ENCODE assay signal across 19 cellular contexts in genomic region chr1:246213947-246214346, GRCh38.
DNase-seq lines count a peak whose midpoint lies in the region; FAIRE-seq and TF ChIP-seq lines count a peak whose summit lies in the region.
"Had no signal": no experiment of that assay in that cellular context is flagged by ENCODE, and none has a peak within 500 bp of the region (broad histone marks: within the 10 kb centered on the region; RNA-seq: fewer than 3 reads in every experiment).

No MANE protein-coding gene starts in this region.

- no peaks in the 10 kb centered on the region for H3F3A ChIP-seq in smooth muscle cell (ENCODE audit: low read depth)

- no peak overlapping the region for H4K8ac ChIP-seq in mesenchymal stem cell (ENCODE audit: low read length)

- H3K9me3 ChIP-seq in mesenchymal stem cell (ENCODE audit: control insufficient read depth, low read length), result no peaks in the 10 kb centered on the region
- no peaks in the 10 kb centered on the region for H3K9me3 ChIP-seq in smooth muscle cell (replicated peaks; ENCODE audit: low read depth)
- H3K9me3 ChIP-seq: A549, BE2C, Peyer's patch, SJCRH30 had no signal

- H4K91ac ChIP-seq in mesenchymal stem cell (ENCODE audit: low read length), result no peak overlapping the region

- no peak for DNase-seq in GM12891 (ENCODE audit: insufficient read length, low spot score)
- DNase-seq in NB4 (ENCODE audit: low read depth), result no peak
- peak; percentile 2 for DNase-seq in mesenchymal stem cell
- DNase-seq in smooth muscle cell (lab: John Stamatoyannopoulos, UW; ENCODE audit: unreplicated experiment), result no peak
- no peak for DNase-seq in activated CD4-positive, alpha-beta T cell treated with anti-CD3 and anti-CD28 coated beads for 1 hour
- no peak for DNase-seq in cerebellar cortex (ENCODE audit: low spot score)
- DNase-seq in glutamatergic neuron, result no peak
- DNase-seq: BE2C; CD4-positive, alpha-beta T cell; GDM1; NCI-H1105; NCI-H146; NCI-H2029; NCI-H2227 treated with DMSO at 0.1 percent for 48 hours; NCI-H510A treated with DMSO at 0.1 percent for 48 hours; NCI-H774; Peyer's patch; SJCRH30 had no signal

- H3K4me1 ChIP-seq in mesenchymal stem cell (ENCODE audit: control insufficient read depth, insufficient read depth, low read depth, low read length), result peaks cover 2% of the 10 kb centered on the region
- H3K4me1 ChIP-seq in smooth muscle cell (ENCODE audit: low read depth), result peaks cover 10% of the 10 kb centered on the region
- H3K4me1 ChIP-seq: A549, Peyer's patch, SJCRH30 had no signal

- H3K79me1 ChIP-seq in mesenchymal stem cell (replicated peaks; ENCODE audit: low read length, poor library complexity, severe bottlenecking), result peaks cover 9% of the 10 kb centered on the region

- FAIRE-seq in GM12891 (lab: Jason Lieb, UNC), result peak; percentile 52
- FAIRE-seq: A549 had no signal

- no peaks in the 10 kb centered on the region for H3K36me3 Mint-ChIP-seq in glutamatergic neuron (ENCODE audit: unreplicated experiment)

- H2BK5ac ChIP-seq in mesenchymal stem cell (ENCODE audit: low read depth, low read length, poor library complexity, severe bottlenecking), result no peak overlapping the region

- H3K4me3 Mint-ChIP-seq in glutamatergic neuron (ENCODE audit: unreplicated experiment), result no peak overlapping the region
- H3K4me3 Mint-ChIP-seq: CD4-positive, alpha-beta T cell had no signal

- peaks cover 25% of the 10 kb centered on the region for H3K4me1 Mint-ChIP-seq in glutamatergic neuron (ENCODE audit: low read depth, unreplicated experiment)

- no peak overlapping the region for H3K9ac ChIP-seq in mesenchymal stem cell (ENCODE audit: low read length)
- no peak overlapping the region for H3K9ac ChIP-seq in smooth muscle cell (ENCODE audit: low read depth)

- H4K20me1 ChIP-seq in smooth muscle cell (ENCODE audit: low read depth), result peaks cover 5% of the 10 kb centered on the region

- no peaks in the 10 kb centered on the region for H3K9me3 Mint-ChIP-seq in glutamatergic neuron (ENCODE audit: unreplicated experiment)
- H3K9me3 Mint-ChIP-seq: CD4-positive, alpha-beta T cell had no signal

- H3K4me2 ChIP-seq in mesenchymal stem cell (ENCODE audit: low read length, poor library complexity, severe bottlenecking), result no peak overlapping the region
- peak overlapping the region; percentile 70 for H3K4me2 ChIP-seq in smooth muscle cell
- H3K4me2 ChIP-seq: A549 had no signal

- H3K18ac ChIP-seq in mesenchymal stem cell (ENCODE audit: low read depth in 1 of 2, low read length in 2 of 2), result no peak overlapping the region

- TF ChIP-seq POLR2A in GM12891 (IDR thresholded peaks at IDR 0.05; ENCODE audit: low read depth, low read length), result no peak
- TF ChIP-seq POLR2A in NB4 (IDR thresholded peaks at IDR 0.05; ENCODE audit: extremely low read depth, insufficient read length), result no peak

- H2BK120ac ChIP-seq in mesenchymal stem cell (ENCODE audit: low read depth, low read length), result no peak overlapping the region

- H3K27me3 ChIP-seq in mesenchymal stem cell (ENCODE audit: control insufficient read depth in 1 of 2, insufficient read depth in 1 of 2, low read length in 2 of 2) (no peaks in the 10 kb centered on the region), smooth muscle cell (ENCODE audit: low read depth) (no peaks in the 10 kb centered on the region)
- H3K27me3 ChIP-seq: BE2C, Peyer's patch, SJCRH30 had no signal

- H3K23ac ChIP-seq in mesenchymal stem cell (ENCODE audit: low read length in 2 of 2), result no peak overlapping the region

- no peak overlapping the region for H2BK15ac ChIP-seq in mesenchymal stem cell (ENCODE audit: low read depth, poor library complexity, severe bottlenecking)

- H3K4me3 ChIP-seq in NB4 (ENCODE audit: low read depth, low read length) (peak overlapping the region; percentile 46), mesenchymal stem cell (ENCODE audit: insufficient read depth in 1 of 2, low read depth in 1 of 2, low read length in 2 of 2) (no peak overlapping the region), smooth muscle cell (no peak overlapping the region)
- H3K4me3 ChIP-seq: A549, Peyer's patch, SJCRH30 had no signal

- no peak overlapping the region for H3K4ac ChIP-seq in mesenchymal stem cell (ENCODE audit: low read depth in 1 of 2, low read length in 2 of 2)

- no peaks in the 10 kb centered on the region for H3K36me3 ChIP-seq in mesenchymal stem cell (ENCODE audit: control insufficient read depth in 1 of 2, insufficient read depth in 2 of 2, low read depth in 1 of 2, low read length in 2 of 2)
- H3K36me3 ChIP-seq in smooth muscle cell (ENCODE audit: low read depth), result no peaks in the 10 kb centered on the region
- H3K36me3 ChIP-seq: BE2C, Peyer's patch, SJCRH30 had no signal

- H3K27ac ChIP-seq in mesenchymal stem cell (ENCODE audit: low read length, poor library complexity, severe bottlenecking), result no peak overlapping the region
- H3K27ac ChIP-seq in smooth muscle cell (ENCODE audit: low read depth), result peak overlapping the region; percentile 73
- H3K27ac ChIP-seq: A549, Peyer's patch, SJCRH30 had no signal

- H2BK12ac ChIP-seq in mesenchymal stem cell (ENCODE audit: low read length in 2 of 2), result no peak overlapping the region

- TF ChIP-seq CTCF in NB4 (IDR thresholded peaks at IDR 0.05; ENCODE audit: low read depth, low read length), result no peak
- no peak for TF ChIP-seq CTCF in smooth muscle cell (IDR thresholded peaks at IDR 0.05; ENCODE audit: borderline replicate concordance, insufficient read depth, poor library complexity, severe bottlenecking)
- no peak for TF ChIP-seq CTCF in glutamatergic neuron (IDR thresholded peaks at IDR 0.05; ENCODE audit: partially characterized antibody, unreplicated experiment)

- H3K14ac ChIP-seq in mesenchymal stem cell (ENCODE audit: low read length in 2 of 2), result no peak overlapping the region

- H2AFZ ChIP-seq in mesenchymal stem cell (ENCODE audit: low read depth, low read length), result no peak overlapping the region
- no peak overlapping the region for H2AFZ ChIP-seq in smooth muscle cell (ENCODE audit: low read depth)

- H2AK5ac ChIP-seq in mesenchymal stem cell (ENCODE audit: low read length, severe bottlenecking), result peak overlapping the region; percentile 67

- H3K27ac Mint-ChIP-seq in glutamatergic neuron (ENCODE audit: unreplicated experiment), result no peak overlapping the region
- H3K27ac Mint-ChIP-seq: CD4-positive, alpha-beta T cell had no signal

- H3K27me3 Mint-ChIP-seq in glutamatergic neuron (ENCODE audit: unreplicated experiment), result peaks cover under 1% of the 10 kb centered on the region
- H3K27me3 Mint-ChIP-seq: CD4-positive, alpha-beta T cell had no signal

- H3K79me2 ChIP-seq in smooth muscle cell (ENCODE audit: low read depth), result no peaks in the 10 kb centered on the region

- WGBS in mesenchymal stem cell, result 100% methylated on average over 1 of the region's 1 CpG
- 91% methylated on average over 1 of the region's 1 CpG for WGBS in smooth muscle cell (ENCODE audit: low lambda C conversion rate)

TF ChIP-seq in GM12891, 5 proteins besides CTCF, POLR2A, EP300 and RAD21:
- no peak for TF ChIP-seq PAX5 (IDR thresholded peaks at IDR 0.05; ENCODE audit: insufficient read depth, low read length, severe bottlenecking)
- TF ChIP-seq SPI1 (IDR thresholded peaks at IDR 0.05; ENCODE audit: low read depth, low read length), result no peak
- TF ChIP-seq POU2F2 (IDR thresholded peaks at IDR 0.05; ENCODE audit: low read depth, low read length), result no peak
- no peak for TF ChIP-seq POLR2AphosphoS5 (IDR thresholded peaks at IDR 0.05; ENCODE audit: low read depth, low read length)
- no peak for TF ChIP-seq TAF1 (IDR thresholded peaks at IDR 0.05; ENCODE audit: low read depth, low read length)
